In the genomic region with DNA sequence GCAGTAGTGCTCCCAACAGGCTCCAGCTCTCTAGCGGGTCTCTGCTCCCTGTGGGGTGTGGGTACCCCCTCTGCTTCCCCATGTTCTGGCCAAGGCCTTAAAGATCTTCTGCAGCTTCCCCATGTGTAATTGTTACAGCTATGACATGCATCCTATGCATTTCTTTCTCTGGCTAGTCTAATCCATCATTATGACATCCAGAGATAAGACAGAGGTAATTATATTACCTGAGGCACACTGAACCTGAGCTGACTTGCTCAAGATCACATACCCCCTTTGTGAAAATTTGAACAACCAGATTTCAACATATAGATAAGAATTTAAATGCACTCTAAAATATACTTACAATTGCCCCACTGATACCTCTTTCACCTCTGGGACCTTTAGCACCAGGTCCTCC, we compare ENCODE assay signal across 25 cellular contexts.
"Had no signal": no experiment of that assay in that cellular context is flagged by ENCODE, and none has a peak within 500 bp of the region (broad histone marks: within the 10 kb centered on the region; RNA-seq: fewer than 3 reads in every experiment).

No MANE protein-coding gene starts in this region.

- H3K27ac ChIP-seq: ascending aorta, prostate gland, right atrium auricular region, transverse colon, VCaP had no signal

- H3K27ac Mint-ChIP-seq: activated CD4-positive, alpha-beta T cell treated with anti-CD3 and anti-CD28 coated beads, Interleukin-2, amount 10 ng/mL, durations not matched to agents 7 days and 5 days; activated CD8-positive, alpha-beta T cell treated with anti-CD3 and anti-CD28 coated beads, Interleukin-2, amount 10 ng/mL, durations not matched to agents 7 days and 5 days; activated T-helper 1 cell treated with anti-CD3 and anti-CD28 coated beads, Interleukin-12 subunit alpha, Interleukin-12 subunit beta, Interleukin-2, Interleukin-4 antibody, amounts not matched to agents 30 ng/mL and 10 ng/mL and 1 ng/mL, durations not matched to agents 14 hours and 24 hours and 36 hours; memory B cell; naive B cell; T-cell; T-helper 2 cell treated with Interferon-gamma antibody and Interleukin-4, amounts not matched to agents 5 μg/mL and 100 μg/mL, for 36 hours had no signal

- H3K4me3 ChIP-seq: ascending aorta, mucosa of descending colon, prostate gland, right atrium auricular region, transverse colon, uterus had no signal

- H3K4me1 Mint-ChIP-seq: activated CD4-positive, alpha-beta T cell treated with anti-CD3 and anti-CD28 coated beads, Interleukin-2, amount 10 ng/mL, durations not matched to agents 7 days and 5 days; memory B cell; naive B cell; T-cell had no signal

- H3K36me3 ChIP-seq: prostate gland, right atrium auricular region, uterus had no signal

- H3K9me3 ChIP-seq: ascending aorta, mucosa of descending colon, prostate gland, right atrium auricular region, transverse colon, uterus had no signal

- H3K36me3 Mint-ChIP-seq: memory B cell, naive B cell, T-cell had no signal

- H3K27me3 Mint-ChIP-seq: activated CD4-positive, alpha-beta T cell treated with anti-CD3 and anti-CD28 coated beads, Interleukin-2, amount 10 ng/mL, durations not matched to agents 7 days and 5 days; naive B cell had no signal

- H3K27me3 ChIP-seq: ascending aorta, right atrium auricular region, transverse colon, uterus had no signal

- H3K4me1 ChIP-seq: prostate gland had no signal

- H3K4me3 Mint-ChIP-seq: activated CD4-positive, alpha-beta T cell treated with anti-CD3 and anti-CD28 coated beads, Interleukin-2, amount 10 ng/mL, durations not matched to agents 7 days and 5 days; activated CD8-positive, alpha-beta T cell treated with anti-CD3 and anti-CD28 coated beads, Interleukin-2, amount 10 ng/mL, durations not matched to agents 7 days and 5 days; activated T-helper 1 cell treated with anti-CD3 and anti-CD28 coated beads, Interleukin-12 subunit alpha, Interleukin-12 subunit beta, Interleukin-2, Interleukin-4 antibody, amounts not matched to agents 30 ng/mL and 10 ng/mL and 1 ng/mL, durations not matched to agents 14 hours and 24 hours and 36 hours; memory B cell; naive B cell; neural crest cell; T-cell; T-helper 2 cell treated with Interferon-gamma antibody and Interleukin-4, amounts not matched to agents 5 μg/mL and 100 μg/mL, for 36 hours had no signal

- DNase-seq: activated CD4-positive, alpha-beta T cell treated with anti-CD3 and anti-CD28 coated beads, Interleukin-2, amount 10 ng/mL, durations not matched to agents 7 days and 5 days; activated CD8-positive, alpha-beta T cell treated with anti-CD3 and anti-CD28 coated beads, Interleukin-2, amount 10 ng/mL, durations not matched to agents 7 days and 5 days; activated gamma-delta T cell; activated naive CD4-positive, alpha-beta T cell treated with anti-CD3 and anti-CD28 coated beads, Interleukin-2, amount 50 U/mL, for 16 hours; central memory CD4-positive, alpha-beta T cell; effector memory CD4-positive, alpha-beta T cell; head of caudate nucleus; left colon; mucosa of descending colon; naive B cell; occipital lobe; stimulated activated CD4-positive, alpha-beta T cell treated with anti-CD3 and anti-CD28 coated beads, Interleukin-12 subunit alpha, Interleukin-12 subunit beta, amount 100 ng/mL, for 4 hours; stimulated activated CD4-positive, alpha-beta T cell treated with anti-CD3 and anti-CD28 coated beads, Interleukin-4, amount 100 ng/mL, for 4 hours; stimulated activated naive CD8-positive, alpha-beta T cell treated with anti-CD3 and anti-CD28 coated beads, Interleukin-15, Interleukin-2, amounts not matched to agents 100 U/mL and 50 U/mL, for 24 hours; T-cell; transverse colon; uterus had no signal

- H3K9me3 Mint-ChIP-seq: activated CD4-positive, alpha-beta T cell treated with anti-CD3 and anti-CD28 coated beads, Interleukin-2, amount 10 ng/mL, durations not matched to agents 7 days and 5 days; activated T-helper 1 cell treated with anti-CD3 and anti-CD28 coated beads, Interleukin-12 subunit alpha, Interleukin-12 subunit beta, Interleukin-2, Interleukin-4 antibody, amounts not matched to agents 30 ng/mL and 10 ng/mL and 1 ng/mL, durations not matched to agents 14 hours and 24 hours and 36 hours; naive B cell; neural crest cell; T-cell; T-helper 2 cell treated with Interferon-gamma antibody and Interleukin-4, amounts not matched to agents 5 μg/mL and 100 μg/mL, for 36 hours had no signal
